Comparison of ENCODE assay signal across 14 cellular contexts in genomic region chr2:229719926-229720652, GRCh38. TPM values are rescaled to one million over a fixed set of nuclear protein-coding genes. Genes with fewer than 3 reads are reported as not detected.
"Had no signal": no experiment of that assay in that cellular context is flagged by ENCODE, and none has a peak within 500 bp of the region (broad histone marks: within the 10 kb centered on the region; RNA-seq: fewer than 3 reads in every experiment).

No MANE protein-coding gene starts in this region.

- H3K4me1 ChIP-seq: uterus had no signal

- H3K9me3 ChIP-seq: esophagus squamous epithelium, thyroid gland, uterus had no signal

- ATAC-seq: activated CD8-positive, alpha-beta memory T cell treated with anti-CD3 and anti-CD28 coated beads, Interleukin-2, amount 10 ng/mL, durations not matched to agents 7 days and 5 days had no signal

- DNase-seq: activated CD4-positive, alpha-beta T cell treated with anti-CD3 and anti-CD28 coated beads, Interleukin-2, amount 50 U/mL, for 48 hours; activated CD4-positive, CD25-positive, alpha-beta regulatory T cell treated with anti-CD3 and anti-CD28 coated beads, Interleukin-2, amount 50 U/mL, for 72 hours; activated CD8-positive, alpha-beta memory T cell treated with anti-CD3 and anti-CD28 coated beads, Interleukin-2, amount 10 ng/mL, durations not matched to agents 7 days and 5 days; activated effector memory CD4-positive, alpha-beta T cell treated with Interleukin-2 at 50 U/mL for 16 hours; activated T-cell treated with anti-CD3 and anti-CD28 coated beads, Interleukin-2, amount 50 U/mL, for 24 hours; amygdala; dorsolateral prefrontal cortex; esophagus squamous epithelium; hippocampal formation; stimulated activated CD4-positive, alpha-beta T cell treated with anti-CD3 and anti-CD28 coated beads, Interleukin-15, amount 100 ng/mL, for 24 hours; stimulated activated CD4-positive, alpha-beta T cell treated with anti-CD3 and anti-CD28 coated beads, Interleukin-4, amount 100 ng/mL, for 4 hours; thyroid gland; uterus had no signal

- H3K4me3 ChIP-seq: dorsolateral prefrontal cortex, esophagus squamous epithelium, thyroid gland, uterus had no signal

- H3K27ac ChIP-seq: dorsolateral prefrontal cortex, esophagus squamous epithelium, thyroid gland, uterus had no signal

- H3K36me3 ChIP-seq: esophagus squamous epithelium, thyroid gland, uterus had no signal

RNA-seq across cellular contexts. Expression of gene DNER, which starts 5.7 kb away (rescaled TPM):
- total RNA-seq: activated CD8-positive, alpha-beta memory T cell treated with anti-CD3 and anti-CD28 coated beads, Interleukin-2, amount 10 ng/mL, durations not matched to agents 7 days and 5 days; mesothelial cell of epicardium had no signal
